ENCODE assay signal across 19 cellular contexts in genomic region chr13:51550151-51550550, GRCh38.
"Had no signal": no experiment of that assay in that cellular context is flagged by ENCODE, and none has a peak within 500 bp of the region (broad histone marks: within the 10 kb centered on the region; RNA-seq: fewer than 3 reads in every experiment).

No MANE protein-coding gene starts in this region.

- ATAC-seq: activated CD4-positive, CD25-positive, alpha-beta regulatory T cell treated with anti-CD3 and anti-CD28 coated beads, Interleukin-2, amount 50 U/mL, for 24 hours; activated CD8-positive, alpha-beta memory T cell treated with anti-CD3 and anti-CD28 coated beads, Interleukin-2, amount 10 ng/mL, durations not matched to agents 7 days and 5 days; activated CD8-positive, alpha-beta T cell treated with anti-CD3 and anti-CD28 coated beads for 36 hours; body of pancreas; foreskin keratinocyte; naive thymus-derived CD4-positive, alpha-beta T cell had no signal

- H3K36me3 ChIP-seq: lower lobe of right lung, sigmoid colon had no signal

- DNase-seq: activated CD4-positive, alpha-beta T cell treated with anti-CD3 and anti-CD28 coated beads, Interleukin-2, amount 10 ng/mL, durations not matched to agents 24 days and 14 days; activated CD8-positive, alpha-beta memory T cell treated with anti-CD3 and anti-CD28 coated beads, Interleukin-2, amount 10 ng/mL, durations not matched to agents 7 days and 5 days; activated CD8-positive, alpha-beta T cell treated with anti-CD3 and anti-CD28 coated beads for 36 hours; activated gamma-delta T cell; activated T-cell treated with anti-CD3 and anti-CD28 coated beads for 4 hours; anterior cingulate cortex; body of pancreas; effector CD4-positive, alpha-beta T cell; erythroblast; foreskin keratinocyte; kidney; lower lobe of right lung; naive thymus-derived CD4-positive, alpha-beta T cell; retina; sigmoid colon; stimulated activated CD4-positive, alpha-beta T cell treated with anti-CD3 and anti-CD28 coated beads, Interleukin-4, amount 100 ng/mL, for 1 hour; stimulated activated naive CD4-positive, alpha-beta T cell treated with Interleukin-2 at 50 U/mL for 16 hours had no signal

- H3K4me1 ChIP-seq: sigmoid colon had no signal

- H3K27ac ChIP-seq: body of pancreas, foreskin keratinocyte, lower lobe of right lung, sigmoid colon, VCaP had no signal

- H3K9me3 ChIP-seq: body of pancreas, lower lobe of right lung, sigmoid colon had no signal

- H3K27me3 ChIP-seq: body of pancreas, foreskin keratinocyte, sigmoid colon had no signal

- H3K4me3 ChIP-seq: body of pancreas, lower lobe of right lung, sigmoid colon had no signal
